Comparison of ENCODE assay signal across 20 cellular contexts in genomic region chr14:75264036-75264435, GRCh38.
"Had no signal": no experiment of that assay in that cellular context is flagged by ENCODE, and none has a peak within 500 bp of the region (broad histone marks: within the 10 kb centered on the region; RNA-seq: fewer than 3 reads in every experiment).

No MANE protein-coding gene starts in this region.

- H3K27me3 ChIP-seq: tibial nerve, vagina had no signal

- H3K36me3 ChIP-seq: tibial nerve, vagina had no signal

- ATAC-seq: activated CD8-positive, alpha-beta T cell treated with anti-CD3 and anti-CD28 coated beads for 36 hours; left colon; stimulated activated naive CD8-positive, alpha-beta T cell treated with anti-CD3 and anti-CD28 coated beads, Interleukin-15, Interleukin-2, amounts not matched to agents 100 U/mL and 50 U/mL, for 24 hours had no signal

- H3K4me3 ChIP-seq: lung, tibial nerve, vagina had no signal

- H3K9me3 ChIP-seq: tibial nerve, vagina had no signal

- H3K27ac ChIP-seq: vagina had no signal

- DNase-seq: activated CD4-positive, alpha-beta T cell treated with anti-CD3 and anti-CD28 coated beads, Interleukin-2, amount 10 ng/mL, durations not matched to agents 24 days and 14 days; activated CD8-positive, alpha-beta T cell treated with anti-CD3 and anti-CD28 coated beads for 36 hours; activated naive CD4-positive, alpha-beta T cell treated with anti-CD3 and anti-CD28 coated beads, Interleukin-2, amount 50 U/mL, for 16 hours; activated T-cell treated with anti-CD3 and anti-CD28 coated beads, Interleukin-2, amount 50 U/mL, for 24 hours; aorta; cerebellar nuclear complex; effector CD4-positive, alpha-beta T cell; foreskin fibroblast; hippocampal formation; left colon; midbrain; nephron progenitor cell; occipital lobe; stimulated activated naive CD8-positive, alpha-beta T cell treated with anti-CD3 and anti-CD28 coated beads, Interleukin-15, Interleukin-2, amounts not matched to agents 100 U/mL and 50 U/mL, for 24 hours; substantia nigra; T-helper 1 cell; T1000 had no signal
